1 cellular context compared by ENCODE assay signal in the genomic region with DNA sequence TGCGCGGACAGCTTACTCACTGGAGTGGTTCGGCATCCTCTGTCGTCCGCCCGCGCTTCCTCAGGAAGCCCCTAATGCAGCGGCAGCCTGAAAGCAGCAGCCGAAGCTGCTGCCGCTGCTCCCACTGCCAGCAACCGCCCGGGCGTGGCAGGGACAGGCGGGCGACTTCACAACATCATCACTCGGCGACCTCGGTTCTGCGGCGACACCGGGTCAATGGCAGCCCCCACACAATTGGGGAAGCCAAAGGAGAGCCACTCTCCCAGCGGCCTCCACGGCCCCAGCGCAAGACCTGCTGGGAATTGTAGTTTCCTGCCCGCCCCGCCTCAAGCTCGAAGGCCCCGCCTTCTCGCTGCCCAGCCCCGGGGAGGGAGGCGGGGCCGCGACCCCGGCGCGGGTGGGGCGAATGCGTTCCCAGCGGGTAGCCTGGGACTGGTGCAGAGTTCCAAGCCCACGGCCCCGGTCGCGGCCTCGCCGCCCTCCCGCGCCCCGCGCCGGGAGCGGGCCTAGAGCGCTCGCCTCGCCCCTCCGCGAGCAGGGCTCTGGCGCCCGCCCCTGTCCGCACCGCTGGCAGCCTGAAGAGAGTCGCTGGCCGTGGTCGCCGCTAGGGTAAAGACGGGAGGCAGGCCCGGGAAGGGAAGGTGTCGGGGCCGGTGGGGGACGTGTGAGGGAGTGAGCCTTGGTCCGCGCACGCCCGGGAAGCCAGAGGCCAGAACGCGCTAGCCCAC.
TF ChIP-seq lines count a peak whose summit lies in the region.

A gene with protein sequence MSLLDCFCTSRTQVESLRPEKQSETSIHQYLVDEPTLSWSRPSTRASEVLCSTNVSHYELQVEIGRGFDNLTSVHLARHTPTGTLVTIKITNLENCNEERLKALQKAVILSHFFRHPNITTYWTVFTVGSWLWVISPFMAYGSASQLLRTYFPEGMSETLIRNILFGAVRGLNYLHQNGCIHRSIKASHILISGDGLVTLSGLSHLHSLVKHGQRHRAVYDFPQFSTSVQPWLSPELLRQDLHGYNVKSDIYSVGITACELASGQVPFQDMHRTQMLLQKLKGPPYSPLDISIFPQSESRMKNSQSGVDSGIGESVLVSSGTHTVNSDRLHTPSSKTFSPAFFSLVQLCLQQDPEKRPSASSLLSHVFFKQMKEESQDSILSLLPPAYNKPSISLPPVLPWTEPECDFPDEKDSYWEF (plus strand): TSS at position 411 of the 728 bp plus-strand sequence. CDS start 3,101 bp downstream, outside the sequence.
A gene with protein sequence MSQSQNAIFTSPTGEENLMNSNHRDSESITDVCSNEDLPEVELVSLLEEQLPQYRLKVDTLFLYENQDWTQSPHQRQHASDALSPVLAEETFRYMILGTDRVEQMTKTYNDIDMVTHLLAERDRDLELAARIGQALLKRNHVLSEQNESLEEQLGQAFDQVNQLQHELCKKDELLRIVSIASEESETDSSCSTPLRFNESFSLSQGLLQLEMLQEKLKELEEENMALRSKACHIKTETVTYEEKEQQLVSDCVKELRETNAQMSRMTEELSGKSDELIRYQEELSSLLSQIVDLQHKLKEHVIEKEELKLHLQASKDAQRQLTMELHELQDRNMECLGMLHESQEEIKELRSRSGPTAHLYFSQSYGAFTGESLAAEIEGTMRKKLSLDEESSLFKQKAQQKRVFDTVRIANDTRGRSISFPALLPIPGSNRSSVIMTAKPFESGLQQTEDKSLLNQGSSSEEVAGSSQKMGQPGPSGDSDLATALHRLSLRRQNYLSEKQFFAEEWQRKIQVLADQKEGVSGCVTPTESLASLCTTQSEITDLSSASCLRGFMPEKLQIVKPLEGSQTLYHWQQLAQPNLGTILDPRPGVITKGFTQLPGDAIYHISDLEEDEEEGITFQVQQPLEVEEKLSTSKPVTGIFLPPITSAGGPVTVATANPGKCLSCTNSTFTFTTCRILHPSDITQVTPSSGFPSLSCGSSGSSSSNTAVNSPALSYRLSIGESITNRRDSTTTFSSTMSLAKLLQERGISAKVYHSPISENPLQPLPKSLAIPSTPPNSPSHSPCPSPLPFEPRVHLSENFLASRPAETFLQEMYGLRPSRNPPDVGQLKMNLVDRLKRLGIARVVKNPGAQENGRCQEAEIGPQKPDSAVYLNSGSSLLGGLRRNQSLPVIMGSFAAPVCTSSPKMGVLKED (minus strand): TSS at position 129 of the 728 bp plus-strand sequence. CDS start 30,951 bp downstream, outside the sequence.

TF ChIP-seq in HEK293, 187 proteins besides CTCF, POLR2A, EP300 and RAD21 (continued from another document and continues in another):
- no peak for TF ChIP-seq ZNF654 (tag by site-specific recombination; IDR thresholded peaks at IDR 0.05; ENCODE audit: low read depth)
- no peak for TF ChIP-seq ZNF146 (tag by site-specific recombination; IDR thresholded peaks at IDR 0.05)
- no peak for TF ChIP-seq ZNF37A (tag by site-specific recombination; IDR thresholded peaks at IDR 0.05)
- peak; percentile 16; the same call in 1 of the 2 replicates for TF ChIP-seq ZNF2 (tag by site-specific recombination; IDR thresholded peaks at IDR 0.05)
- TF ChIP-seq ZNF837 (tag by site-specific recombination; IDR thresholded peaks at IDR 0.05): no peak
- TF ChIP-seq, protein P1, sequence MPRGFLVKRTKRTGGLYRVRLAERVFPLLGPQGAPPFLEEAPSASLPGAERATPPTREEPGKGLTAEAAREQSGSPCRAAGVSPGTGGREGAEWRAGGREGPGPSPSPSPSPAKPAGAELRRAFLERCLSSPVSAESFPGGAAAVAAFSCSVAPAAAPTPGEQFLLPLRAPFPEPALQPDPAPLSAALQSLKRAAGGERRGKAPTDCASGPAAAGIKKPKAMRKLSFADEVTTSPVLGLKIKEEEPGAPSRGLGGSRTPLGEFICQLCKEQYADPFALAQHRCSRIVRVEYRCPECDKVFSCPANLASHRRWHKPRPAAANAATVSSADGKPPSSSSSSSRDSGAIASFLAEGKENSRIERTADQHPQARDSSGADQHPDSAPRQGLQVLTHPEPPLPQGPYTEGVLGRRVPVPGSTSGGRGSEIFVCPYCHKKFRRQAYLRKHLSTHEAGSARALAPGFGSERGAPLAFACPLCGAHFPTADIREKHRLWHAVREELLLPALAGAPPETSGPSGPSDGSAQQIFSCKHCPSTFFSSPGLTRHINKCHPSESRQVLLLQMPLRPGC (tag by site-specific recombination; IDR thresholded peaks at IDR 0.05): no peak
- TF ChIP-seq, protein P2, sequence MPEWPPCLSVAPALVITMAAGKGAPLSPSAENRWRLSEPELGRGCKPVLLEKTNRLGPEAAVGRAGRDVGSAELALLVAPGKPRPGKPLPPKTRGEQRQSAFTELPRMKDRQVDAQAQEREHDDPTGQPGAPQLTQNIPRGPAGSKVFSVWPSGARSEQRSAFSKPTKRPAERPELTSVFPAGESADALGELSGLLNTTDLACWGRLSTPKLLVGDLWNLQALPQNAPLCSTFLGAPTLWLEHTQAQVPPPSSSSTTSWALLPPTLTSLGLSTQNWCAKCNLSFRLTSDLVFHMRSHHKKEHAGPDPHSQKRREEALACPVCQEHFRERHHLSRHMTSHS (tag by site-specific recombination; IDR thresholded peaks at IDR 0.05): no peak
- TF ChIP-seq SP2 (tag by site-specific recombination; IDR thresholded peaks at IDR 0.05): peak; percentile 64
- no peak for TF ChIP-seq ZNF416 (tag by site-specific recombination; IDR thresholded peaks at IDR 0.05)
- TF ChIP-seq ZNF169 (tag by site-specific recombination; IDR thresholded peaks at IDR 0.05): no peak
- TF ChIP-seq ZNF571 (tag by site-specific recombination; IDR thresholded peaks at IDR 0.05): no peak
- no peak for TF ChIP-seq ZSCAN16 (tag by site-specific recombination; IDR thresholded peaks at IDR 0.05)
- no peak for TF ChIP-seq ZNF223 (tag by site-specific recombination; IDR thresholded peaks at IDR 0.05)
- no peak for TF ChIP-seq OVOL3 (tag by site-specific recombination; IDR thresholded peaks at IDR 0.05)
- TF ChIP-seq, protein P3, sequence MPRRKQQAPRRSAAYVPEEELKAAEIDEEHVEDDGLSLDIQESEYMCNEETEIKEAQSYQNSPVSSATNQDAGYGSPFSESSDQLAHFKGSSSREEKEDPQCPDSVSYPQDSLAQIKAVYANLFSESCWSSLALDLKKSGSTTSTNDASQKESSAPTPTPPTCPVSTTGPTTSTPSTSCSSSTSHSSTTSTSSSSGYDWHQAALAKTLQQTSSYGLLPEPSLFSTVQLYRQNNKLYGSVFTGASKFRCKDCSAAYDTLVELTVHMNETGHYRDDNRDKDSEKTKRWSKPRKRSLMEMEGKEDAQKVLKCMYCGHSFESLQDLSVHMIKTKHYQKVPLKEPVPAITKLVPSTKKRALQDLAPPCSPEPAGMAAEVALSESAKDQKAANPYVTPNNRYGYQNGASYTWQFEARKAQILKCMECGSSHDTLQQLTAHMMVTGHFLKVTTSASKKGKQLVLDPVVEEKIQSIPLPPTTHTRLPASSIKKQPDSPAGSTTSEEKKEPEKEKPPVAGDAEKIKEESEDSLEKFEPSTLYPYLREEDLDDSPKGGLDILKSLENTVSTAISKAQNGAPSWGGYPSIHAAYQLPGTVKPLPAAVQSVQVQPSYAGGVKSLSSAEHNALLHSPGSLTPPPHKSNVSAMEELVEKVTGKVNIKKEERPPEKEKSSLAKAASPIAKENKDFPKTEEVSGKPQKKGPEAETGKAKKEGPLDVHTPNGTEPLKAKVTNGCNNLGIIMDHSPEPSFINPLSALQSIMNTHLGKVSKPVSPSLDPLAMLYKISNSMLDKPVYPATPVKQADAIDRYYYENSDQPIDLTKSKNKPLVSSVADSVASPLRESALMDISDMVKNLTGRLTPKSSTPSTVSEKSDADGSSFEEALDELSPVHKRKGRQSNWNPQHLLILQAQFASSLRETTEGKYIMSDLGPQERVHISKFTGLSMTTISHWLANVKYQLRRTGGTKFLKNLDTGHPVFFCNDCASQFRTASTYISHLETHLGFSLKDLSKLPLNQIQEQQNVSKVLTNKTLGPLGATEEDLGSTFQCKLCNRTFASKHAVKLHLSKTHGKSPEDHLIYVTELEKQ (tag by site-specific recombination; IDR thresholded peaks at IDR 0.05; ENCODE audit: borderline replicate concordance): no peak
- TF ChIP-seq KLF16 (tag by site-specific recombination; IDR thresholded peaks at IDR 0.05): no peak
- TF ChIP-seq ZNF391 (tag by site-specific recombination; IDR thresholded peaks at IDR 0.05; ENCODE audit: borderline replicate concordance, low read depth): no peak
- no peak for TF ChIP-seq BCL11A (tag by site-specific recombination; IDR thresholded peaks at IDR 0.05; ENCODE audit: low read depth)
- TF ChIP-seq ZNF404 (tag by site-specific recombination; IDR thresholded peaks at IDR 0.05): no peak
- TF ChIP-seq, protein P4, sequence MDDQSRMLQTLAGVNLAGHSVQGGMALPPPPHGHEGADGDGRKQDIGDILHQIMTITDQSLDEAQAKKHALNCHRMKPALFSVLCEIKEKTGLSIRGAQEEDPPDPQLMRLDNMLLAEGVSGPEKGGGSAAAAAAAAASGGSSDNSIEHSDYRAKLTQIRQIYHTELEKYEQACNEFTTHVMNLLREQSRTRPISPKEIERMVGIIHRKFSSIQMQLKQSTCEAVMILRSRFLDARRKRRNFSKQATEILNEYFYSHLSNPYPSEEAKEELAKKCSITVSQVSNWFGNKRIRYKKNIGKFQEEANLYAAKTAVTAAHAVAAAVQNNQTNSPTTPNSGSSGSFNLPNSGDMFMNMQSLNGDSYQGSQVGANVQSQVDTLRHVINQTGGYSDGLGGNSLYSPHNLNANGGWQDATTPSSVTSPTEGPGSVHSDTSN (CRISPR knock-in tag; IDR thresholded peaks at IDR 0.05): peak; percentile 68; the same call in 1 of the 2 replicates
- TF ChIP-seq, protein P5, sequence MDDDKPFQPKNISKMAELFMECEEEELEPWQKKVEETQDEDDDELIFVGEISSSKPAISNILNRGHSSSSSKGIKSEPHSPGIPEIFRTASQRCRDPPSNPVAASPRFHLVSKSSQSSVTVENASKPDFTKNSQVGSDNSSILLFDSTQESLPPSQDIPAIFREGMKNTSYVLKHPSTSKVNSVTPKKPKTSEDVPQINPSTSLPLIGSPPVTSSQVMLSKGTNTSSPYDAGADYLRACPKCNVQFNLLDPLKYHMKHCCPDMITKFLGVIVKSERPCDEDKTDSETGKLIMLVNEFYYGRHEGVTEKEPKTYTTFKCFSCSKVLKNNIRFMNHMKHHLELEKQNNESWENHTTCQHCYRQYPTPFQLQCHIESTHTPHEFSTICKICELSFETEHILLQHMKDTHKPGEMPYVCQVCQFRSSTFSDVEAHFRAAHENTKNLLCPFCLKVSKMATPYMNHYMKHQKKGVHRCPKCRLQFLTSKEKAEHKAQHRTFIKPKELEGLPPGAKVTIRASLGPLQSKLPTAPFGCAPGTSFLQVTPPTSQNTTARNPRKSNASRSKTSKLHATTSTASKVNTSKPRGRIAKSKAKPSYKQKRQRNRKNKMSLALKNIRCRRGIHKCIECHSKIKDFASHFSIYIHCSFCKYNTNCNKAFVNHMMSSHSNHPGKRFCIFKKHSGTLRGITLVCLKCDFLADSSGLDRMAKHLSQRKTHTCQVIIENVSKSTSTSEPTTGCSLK (tag by site-specific recombination; IDR thresholded peaks at IDR 0.05): no peak
- TF ChIP-seq, protein P6, sequence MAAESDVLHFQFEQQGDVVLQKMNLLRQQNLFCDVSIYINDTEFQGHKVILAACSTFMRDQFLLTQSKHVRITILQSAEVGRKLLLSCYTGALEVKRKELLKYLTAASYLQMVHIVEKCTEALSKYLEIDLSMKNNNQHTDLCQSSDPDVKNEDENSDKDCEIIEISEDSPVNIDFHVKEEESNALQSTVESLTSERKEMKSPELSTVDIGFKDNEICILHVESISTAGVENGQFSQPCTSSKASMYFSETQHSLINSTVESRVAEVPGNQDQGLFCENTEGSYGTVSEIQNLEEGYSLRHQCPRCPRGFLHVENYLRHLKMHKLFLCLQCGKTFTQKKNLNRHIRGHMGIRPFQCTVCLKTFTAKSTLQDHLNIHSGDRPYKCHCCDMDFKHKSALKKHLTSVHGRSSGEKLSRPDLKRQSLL (tag by site-specific recombination; IDR thresholded peaks at IDR 0.05): 0 out of 2 replicates have a peak, but pooled peaks have one; percentile 13
- TF ChIP-seq, protein P7, sequence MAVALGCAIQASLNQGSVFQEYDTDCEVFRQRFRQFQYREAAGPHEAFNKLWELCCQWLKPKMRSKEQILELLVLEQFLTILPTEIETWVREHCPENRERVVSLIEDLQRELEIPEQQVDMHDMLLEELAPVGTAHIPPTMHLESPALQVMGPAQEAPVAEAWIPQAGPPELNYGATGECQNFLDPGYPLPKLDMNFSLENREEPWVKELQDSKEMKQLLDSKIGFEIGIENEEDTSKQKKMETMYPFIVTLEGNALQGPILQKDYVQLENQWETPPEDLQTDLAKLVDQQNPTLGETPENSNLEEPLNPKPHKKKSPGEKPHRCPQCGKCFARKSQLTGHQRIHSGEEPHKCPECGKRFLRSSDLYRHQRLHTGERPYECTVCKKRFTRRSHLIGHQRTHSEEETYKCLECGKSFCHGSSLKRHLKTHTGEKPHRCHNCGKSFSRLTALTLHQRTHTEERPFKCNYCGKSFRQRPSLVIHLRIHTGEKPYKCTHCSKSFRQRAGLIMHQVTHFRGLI (tag by site-specific recombination; IDR thresholded peaks at IDR 0.05): no peak; the same call in 1 of the 2 replicates
- no peak for TF ChIP-seq ZNF830 (tag by site-specific recombination; IDR thresholded peaks at IDR 0.05; ENCODE audit: low read depth)
- TF ChIP-seq, protein P8, sequence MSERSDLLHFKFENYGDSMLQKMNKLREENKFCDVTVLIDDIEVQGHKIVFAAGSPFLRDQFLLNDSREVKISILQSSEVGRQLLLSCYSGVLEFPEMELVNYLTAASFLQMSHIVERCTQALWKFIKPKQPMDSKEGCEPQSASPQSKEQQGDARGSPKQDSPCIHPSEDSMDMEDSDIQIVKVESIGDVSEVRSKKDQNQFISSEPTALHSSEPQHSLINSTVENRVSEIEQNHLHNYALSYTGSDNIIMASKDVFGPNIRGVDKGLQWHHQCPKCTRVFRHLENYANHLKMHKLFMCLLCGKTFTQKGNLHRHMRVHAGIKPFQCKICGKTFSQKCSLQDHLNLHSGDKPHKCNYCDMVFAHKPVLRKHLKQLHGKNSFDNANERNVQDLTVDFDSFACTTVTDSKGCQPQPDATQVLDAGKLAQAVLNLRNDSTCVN (tag by site-specific recombination; optimal IDR thresholded peaks at IDR 0.05): peak; percentile 96
- no peak for TF ChIP-seq ZNF558 (tag by site-specific recombination; IDR thresholded peaks at IDR 0.05)
- TF ChIP-seq ZFP41 (tag by site-specific recombination; IDR thresholded peaks at IDR 0.05; ENCODE audit: borderline replicate concordance): no peak
- TF ChIP-seq, protein P9, sequence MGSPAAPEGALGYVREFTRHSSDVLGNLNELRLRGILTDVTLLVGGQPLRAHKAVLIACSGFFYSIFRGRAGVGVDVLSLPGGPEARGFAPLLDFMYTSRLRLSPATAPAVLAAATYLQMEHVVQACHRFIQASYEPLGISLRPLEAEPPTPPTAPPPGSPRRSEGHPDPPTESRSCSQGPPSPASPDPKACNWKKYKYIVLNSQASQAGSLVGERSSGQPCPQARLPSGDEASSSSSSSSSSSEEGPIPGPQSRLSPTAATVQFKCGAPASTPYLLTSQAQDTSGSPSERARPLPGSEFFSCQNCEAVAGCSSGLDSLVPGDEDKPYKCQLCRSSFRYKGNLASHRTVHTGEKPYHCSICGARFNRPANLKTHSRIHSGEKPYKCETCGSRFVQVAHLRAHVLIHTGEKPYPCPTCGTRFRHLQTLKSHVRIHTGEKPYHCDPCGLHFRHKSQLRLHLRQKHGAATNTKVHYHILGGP (tag by site-specific recombination; IDR thresholded peaks at IDR 0.05): no peak
- TF ChIP-seq TRIM28 (IDR thresholded peaks at IDR 0.05; ENCODE audit: borderline replicate concordance, low read length): no peak
- peak; percentile 83 for TF ChIP-seq ZNF600 (tag by site-specific recombination; IDR thresholded peaks at IDR 0.05)
- peak; percentile 45; the same call in 1 of the 2 replicates for TF ChIP-seq ZNF843 (tag by site-specific recombination; IDR thresholded peaks at IDR 0.05)
- TF ChIP-seq ZNF76 (tag by site-specific recombination; IDR thresholded peaks at IDR 0.05; ENCODE audit: borderline replicate concordance, low read depth): peak; percentile 98
- TF ChIP-seq ZNF426 (tag by site-specific recombination; IDR thresholded peaks at IDR 0.05): no peak
- TF ChIP-seq ZNF514 (tag by site-specific recombination; IDR thresholded peaks at IDR 0.05): no peak
- no peak for TF ChIP-seq MEIS1 (CRISPR knock-in tag; IDR thresholded peaks at IDR 0.05; ENCODE audit: borderline replicate concordance)
